Comparison of ENCODE assay signal across 30 cellular contexts in genomic region chr17:9368631-9369030, GRCh38.
"Had no signal": no experiment of that assay in that cellular context is flagged by ENCODE, and none has a peak within 500 bp of the region (broad histone marks: within the 10 kb centered on the region; RNA-seq: fewer than 3 reads in every experiment).

No MANE protein-coding gene starts in this region.

- ATAC-seq: activated T-cell treated with anti-CD3 and anti-CD28 coated beads, Interleukin-2, amount 50 U/mL, for 4 hours; activated T-helper 17 cell treated with anti-CD3 and anti-CD28 coated beads, Interleukin-2, amount 50 U/mL, for 72 hours; left colon; stimulated activated memory B cell treated with anti-CD40 and anti-IgM and Interleukin-4, amounts not matched to agents 10 μg/mL and 1 μg/mL and 100 μg/mL, for 72 hours had no signal

- H3K4me3 Mint-ChIP-seq: activated CD4-positive, alpha-beta memory T cell treated with anti-CD3 and anti-CD28 coated beads for 36 hours; activated CD4-positive, alpha-beta T cell treated with anti-CD3 and anti-CD28 coated beads, Interleukin-2, amount 10 ng/mL, durations not matched to agents 24 days and 14 days; activated T-cell treated with anti-CD3 and anti-CD28 coated beads, Interleukin-2, amount 50 U/mL, for 4 hours; activated T-helper 17 cell treated with anti-CD3 and anti-CD28 coated beads, Interleukin-2, amount 50 U/mL, for 72 hours; mesothelial cell of epicardium; naive B cell; nephron progenitor cell; stimulated activated memory B cell treated with anti-CD40 and anti-IgM and Interleukin-4, amounts not matched to agents 10 μg/mL and 1 μg/mL and 100 μg/mL, for 72 hours had no signal

- H3K27me3 Mint-ChIP-seq: activated CD4-positive, alpha-beta memory T cell treated with anti-CD3 and anti-CD28 coated beads for 36 hours; activated CD4-positive, alpha-beta T cell treated with anti-CD3 and anti-CD28 coated beads, Interleukin-2, amount 10 ng/mL, durations not matched to agents 24 days and 14 days; activated T-helper 17 cell treated with anti-CD3 and anti-CD28 coated beads, Interleukin-2, amount 50 U/mL, for 72 hours; naive B cell; stimulated activated memory B cell treated with anti-CD40 and anti-IgM and Interleukin-4, amounts not matched to agents 10 μg/mL and 1 μg/mL and 100 μg/mL, for 72 hours had no signal

- H3K4me3 ChIP-seq: colonic mucosa, ovary, prostate gland, right atrium auricular region, smooth muscle cell, stomach, thyroid gland, upper lobe of left lung, vagina had no signal

- H3K4me1 ChIP-seq: colonic mucosa, prostate gland had no signal

- H3K36me3 ChIP-seq: colonic mucosa, ovary, prostate gland, right atrium auricular region, stomach, thyroid gland, upper lobe of left lung, vagina, WERI-Rb-1 had no signal

- H3K27me3 ChIP-seq: colonic mucosa, ovary, right atrium auricular region, stomach, thyroid gland, upper lobe of left lung, vagina had no signal

- DNase-seq: activated CD4-positive, alpha-beta memory T cell treated with anti-CD3 and anti-CD28 coated beads for 36 hours; activated CD4-positive, alpha-beta T cell treated with anti-CD3 and anti-CD28 coated beads, Interleukin-2, amount 10 ng/mL, durations not matched to agents 24 days and 14 days; activated CD4-positive, CD25-positive, alpha-beta regulatory T cell treated with anti-CD3 and anti-CD28 coated beads, Interleukin-2, amount 50 U/mL, for 72 hours; activated CD8-positive, alpha-beta memory T cell treated with anti-CD3 and anti-CD28 coated beads, Interleukin-2, amount 50 U/mL, for 48 hours; activated gamma-delta T cell treated with Interleukin-2 at 50 U/mL for 16 hours; activated naive CD4-positive, alpha-beta T cell treated with anti-CD3 and anti-CD28 coated beads, Interleukin-2, amount 50 U/mL, for 16 hours; activated T-cell treated with anti-CD3 and anti-CD28 coated beads, Interleukin-2, amount 50 U/mL, for 4 hours; amniotic stem cell; cerebellar nuclear complex; colonic mucosa; effector CD8-positive, alpha-beta T cell; left colon; naive B cell; nephron progenitor cell; ovary; stimulated activated CD4-positive, alpha-beta T cell treated with anti-CD3 and anti-CD28 coated beads, Interleukin-1b, Interleukin-23, amount 100 ng/mL, for 48 hours; stimulated activated CD4-positive, alpha-beta T cell treated with anti-CD3 and anti-CD28 coated beads, Interleukin-4, amount 100 ng/mL, for 4 hours; stimulated activated CD8-positive, alpha-beta memory T cell treated with anti-CD3 and anti-CD28 coated beads, Interleukin-4, amount 100 ng/mL, for 48 hours; stomach; T-helper 9 cell; thyroid gland; upper lobe of left lung; WERI-Rb-1 had no signal

- H3K9me3 Mint-ChIP-seq: activated CD4-positive, alpha-beta memory T cell treated with anti-CD3 and anti-CD28 coated beads for 36 hours; activated CD4-positive, alpha-beta T cell treated with anti-CD3 and anti-CD28 coated beads, Interleukin-2, amount 10 ng/mL, durations not matched to agents 24 days and 14 days; activated T-cell treated with anti-CD3 and anti-CD28 coated beads, Interleukin-2, amount 50 U/mL, for 4 hours; activated T-helper 17 cell treated with anti-CD3 and anti-CD28 coated beads, Interleukin-2, amount 50 U/mL, for 72 hours; mesothelial cell of epicardium; naive B cell; nephron progenitor cell; stimulated activated memory B cell treated with anti-CD40 and anti-IgM and Interleukin-4, amounts not matched to agents 10 μg/mL and 1 μg/mL and 100 μg/mL, for 72 hours had no signal

- H3K9me3 ChIP-seq: colonic mucosa, ovary, prostate gland, right atrium auricular region, stomach, thyroid gland, upper lobe of left lung, vagina had no signal

- H3K27ac Mint-ChIP-seq: activated CD4-positive, alpha-beta memory T cell treated with anti-CD3 and anti-CD28 coated beads for 36 hours; activated CD4-positive, alpha-beta T cell treated with anti-CD3 and anti-CD28 coated beads, Interleukin-2, amount 10 ng/mL, durations not matched to agents 24 days and 14 days; activated T-helper 17 cell treated with anti-CD3 and anti-CD28 coated beads, Interleukin-2, amount 50 U/mL, for 72 hours; mesothelial cell of epicardium; nephron progenitor cell; stimulated activated memory B cell treated with anti-CD40 and anti-IgM and Interleukin-4, amounts not matched to agents 10 μg/mL and 1 μg/mL and 100 μg/mL, for 72 hours had no signal

- H3K4me2 ChIP-seq: smooth muscle cell had no signal

- H3K36me3 Mint-ChIP-seq: activated CD4-positive, alpha-beta memory T cell treated with anti-CD3 and anti-CD28 coated beads for 36 hours; mesothelial cell of epicardium had no signal

- H3K27ac ChIP-seq: colonic mucosa, ovary, prostate gland, right atrium auricular region, stomach, thyroid gland, upper lobe of left lung, vagina, WERI-Rb-1 had no signal
